1 cellular context compared by ENCODE assay signal in the genomic region with DNA sequence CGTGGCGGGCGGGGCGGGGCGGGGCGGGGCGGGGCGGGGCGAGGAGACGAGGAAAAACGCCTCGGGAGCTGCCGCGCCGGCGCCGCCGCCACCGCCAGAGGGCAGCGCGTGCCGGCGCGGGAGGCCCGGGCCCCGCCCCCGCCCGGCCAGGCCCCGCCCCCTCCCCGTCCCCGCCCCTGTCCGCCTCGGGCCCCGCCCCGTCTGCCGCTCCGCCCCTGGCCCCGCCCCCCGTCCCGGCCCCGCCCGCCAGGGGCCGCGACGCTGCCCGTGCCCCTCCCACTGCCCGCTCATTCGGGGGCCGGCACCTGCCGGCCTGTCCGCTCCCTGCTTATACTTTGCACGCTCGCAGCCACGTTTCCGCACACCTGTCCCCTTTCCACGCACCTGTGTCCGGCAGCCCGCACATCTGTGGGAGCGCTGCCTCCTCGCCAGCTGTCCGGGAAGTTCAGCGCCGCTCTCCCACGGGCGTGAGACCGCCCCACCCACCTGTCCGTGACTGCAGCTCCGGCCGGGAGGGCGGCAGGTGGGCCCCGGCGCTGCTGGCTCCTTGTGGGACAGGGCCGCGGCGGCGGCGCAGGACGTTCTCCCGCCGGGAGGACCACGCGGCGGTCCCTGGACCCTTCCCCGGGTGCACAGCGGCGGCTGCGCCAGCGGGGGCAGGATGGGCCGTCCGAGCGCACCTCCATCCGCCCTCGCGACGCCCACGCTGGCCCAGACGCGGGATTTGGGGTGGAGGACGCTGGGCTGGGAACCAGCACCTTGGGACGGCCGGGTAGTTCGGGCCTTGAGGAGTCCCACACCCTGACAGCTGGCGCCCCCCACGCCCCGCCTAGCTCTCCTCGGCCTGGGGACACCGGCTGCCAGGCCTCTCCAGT.
TF ChIP-seq lines count a peak whose summit lies in the region.

No MANE protein-coding gene starts in this region.

TF ChIP-seq in SK-N-SH, 30 proteins besides CTCF, POLR2A, EP300 and RAD21 (continued from another document):
- TF ChIP-seq USF1 (IDR thresholded peaks at IDR 0.05; ENCODE audit: borderline replicate concordance, low read depth): no peak
- no peak for TF ChIP-seq TCF12 (IDR thresholded peaks at IDR 0.05)
TF ChIP-seq in SK-N-SH: peak in this region for 0.
